1 cellular context compared by ENCODE assay signal in the genomic region with DNA sequence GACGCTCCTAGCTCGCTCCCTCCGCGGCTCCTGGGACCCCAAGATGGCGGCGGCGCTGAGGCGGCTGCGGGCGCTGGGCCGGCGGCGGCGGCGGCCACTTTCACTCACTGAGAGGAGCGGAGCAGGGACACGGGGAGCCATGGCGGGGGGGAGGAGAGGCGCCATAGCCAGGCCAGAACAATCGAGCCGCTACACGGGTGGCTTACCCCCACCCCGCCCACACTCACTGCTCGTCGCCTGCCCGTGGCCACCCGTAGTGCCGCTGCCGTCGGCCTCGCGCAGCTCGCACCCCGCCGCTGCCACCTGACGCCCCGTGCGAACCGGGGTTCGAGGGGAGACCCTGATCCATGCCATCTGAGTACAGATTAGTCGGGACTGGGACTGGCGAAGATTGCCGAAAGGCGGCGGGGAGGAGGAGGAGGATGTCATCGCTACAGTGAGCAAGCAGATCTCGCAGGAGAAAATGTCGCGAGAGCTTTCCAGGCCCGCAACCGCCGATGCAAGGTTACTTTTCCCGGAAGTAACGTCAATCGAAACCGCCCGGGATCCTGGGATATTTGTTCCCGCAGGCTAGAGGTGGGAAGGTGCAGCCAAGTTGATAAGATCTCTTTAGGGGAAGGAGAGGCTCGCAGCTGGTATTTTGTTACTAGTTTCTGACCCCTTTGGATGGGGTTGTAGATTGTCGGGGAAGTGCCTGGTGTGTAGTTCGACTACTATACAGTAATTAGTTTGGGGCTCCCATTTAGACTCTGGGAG.
TF ChIP-seq lines count a peak whose summit lies in the region.

A gene with protein sequence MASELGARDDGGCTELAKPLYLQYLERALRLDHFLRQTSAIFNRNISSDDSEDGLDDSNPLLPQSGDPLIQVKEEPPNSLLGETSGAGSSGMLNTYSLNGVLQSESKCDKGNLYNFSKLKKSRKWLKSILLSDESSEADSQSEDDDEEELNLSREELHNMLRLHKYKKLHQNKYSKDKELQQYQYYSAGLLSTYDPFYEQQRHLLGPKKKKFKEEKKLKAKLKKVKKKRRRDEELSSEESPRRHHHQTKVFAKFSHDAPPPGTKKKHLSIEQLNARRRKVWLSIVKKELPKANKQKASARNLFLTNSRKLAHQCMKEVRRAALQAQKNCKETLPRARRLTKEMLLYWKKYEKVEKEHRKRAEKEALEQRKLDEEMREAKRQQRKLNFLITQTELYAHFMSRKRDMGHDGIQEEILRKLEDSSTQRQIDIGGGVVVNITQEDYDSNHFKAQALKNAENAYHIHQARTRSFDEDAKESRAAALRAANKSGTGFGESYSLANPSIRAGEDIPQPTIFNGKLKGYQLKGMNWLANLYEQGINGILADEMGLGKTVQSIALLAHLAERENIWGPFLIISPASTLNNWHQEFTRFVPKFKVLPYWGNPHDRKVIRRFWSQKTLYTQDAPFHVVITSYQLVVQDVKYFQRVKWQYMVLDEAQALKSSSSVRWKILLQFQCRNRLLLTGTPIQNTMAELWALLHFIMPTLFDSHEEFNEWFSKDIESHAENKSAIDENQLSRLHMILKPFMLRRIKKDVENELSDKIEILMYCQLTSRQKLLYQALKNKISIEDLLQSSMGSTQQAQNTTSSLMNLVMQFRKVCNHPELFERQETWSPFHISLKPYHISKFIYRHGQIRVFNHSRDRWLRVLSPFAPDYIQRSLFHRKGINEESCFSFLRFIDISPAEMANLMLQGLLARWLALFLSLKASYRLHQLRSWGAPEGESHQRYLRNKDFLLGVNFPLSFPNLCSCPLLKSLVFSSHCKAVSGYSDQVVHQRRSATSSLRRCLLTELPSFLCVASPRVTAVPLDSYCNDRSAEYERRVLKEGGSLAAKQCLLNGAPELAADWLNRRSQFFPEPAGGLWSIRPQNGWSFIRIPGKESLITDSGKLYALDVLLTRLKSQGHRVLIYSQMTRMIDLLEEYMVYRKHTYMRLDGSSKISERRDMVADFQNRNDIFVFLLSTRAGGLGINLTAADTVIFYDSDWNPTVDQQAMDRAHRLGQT (N-terminal part only) (minus strand): TSS at position 165 of the 756 bp plus-strand sequence. CDS start 19,970 bp downstream, outside the sequence.

TF ChIP-seq in GM23338, 12 proteins besides CTCF, POLR2A, EP300 and RAD21:
- TF ChIP-seq, protein P1, sequence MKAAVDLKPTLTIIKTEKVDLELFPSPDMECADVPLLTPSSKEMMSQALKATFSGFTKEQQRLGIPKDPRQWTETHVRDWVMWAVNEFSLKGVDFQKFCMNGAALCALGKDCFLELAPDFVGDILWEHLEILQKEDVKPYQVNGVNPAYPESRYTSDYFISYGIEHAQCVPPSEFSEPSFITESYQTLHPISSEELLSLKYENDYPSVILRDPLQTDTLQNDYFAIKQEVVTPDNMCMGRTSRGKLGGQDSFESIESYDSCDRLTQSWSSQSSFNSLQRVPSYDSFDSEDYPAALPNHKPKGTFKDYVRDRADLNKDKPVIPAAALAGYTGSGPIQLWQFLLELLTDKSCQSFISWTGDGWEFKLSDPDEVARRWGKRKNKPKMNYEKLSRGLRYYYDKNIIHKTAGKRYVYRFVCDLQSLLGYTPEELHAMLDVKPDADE (IDR thresholded peaks at IDR 0.05), result peak; percentile 64; the same call in 1 of the 2 replicates
- TF ChIP-seq POLR2AphosphoS5 (IDR thresholded peaks at IDR 0.05; ENCODE audit: low read depth) (peak; percentile 85), CREB1 (CRISPR knock-in tag; IDR thresholded peaks at IDR 0.05; ENCODE audit: low read depth) (peak; percentile 77), STAT1 (IDR thresholded peaks at IDR 0.05; ENCODE audit: unreplicated experiment) (no peak)
